ENCODE assay signal across 8 cellular contexts in the genomic region with DNA sequence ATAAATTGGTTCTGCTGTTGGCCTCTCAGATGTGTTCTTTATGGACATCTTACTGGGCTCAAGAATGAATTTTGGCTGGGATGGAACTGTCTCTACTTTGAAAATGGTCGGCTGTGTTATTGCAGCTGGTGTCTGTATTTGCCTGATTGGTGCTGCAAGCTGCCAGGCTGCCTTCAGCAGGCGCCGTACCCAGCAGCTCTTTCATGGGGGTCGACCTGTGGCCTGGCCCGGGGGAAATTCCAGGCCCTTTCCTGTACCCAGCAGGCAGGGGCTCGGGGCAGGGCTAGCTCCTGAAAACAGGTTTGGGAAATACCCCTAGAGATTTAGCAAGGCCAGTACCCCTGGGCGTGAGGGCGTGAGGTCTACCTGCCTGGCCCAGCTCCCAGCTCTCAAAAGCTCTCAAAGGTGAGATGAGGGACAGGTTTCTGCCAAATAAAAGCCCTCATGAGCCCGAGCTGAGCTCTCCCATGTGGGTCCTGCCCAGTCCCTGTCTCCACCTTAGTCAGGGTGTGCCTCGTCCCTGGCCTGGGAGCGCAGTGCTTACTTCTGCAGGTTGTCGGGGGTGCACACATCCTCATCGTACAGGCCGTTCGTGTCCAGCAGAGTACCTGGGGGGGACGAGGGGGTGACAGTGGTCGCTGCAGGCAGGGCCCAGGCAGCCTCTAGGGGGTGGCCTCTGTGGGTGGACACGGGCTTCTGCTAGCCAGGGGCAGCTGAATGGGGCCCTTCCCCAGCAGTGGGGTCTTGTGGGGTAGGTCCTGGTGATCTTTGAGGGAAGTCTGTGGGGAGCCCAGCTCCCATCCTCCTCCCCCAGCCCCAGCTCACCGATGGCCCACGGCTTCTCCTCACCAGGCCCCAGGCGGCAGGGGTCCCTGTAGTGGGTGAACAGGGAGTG.
"Had no signal": no experiment of that assay in that cellular context is flagged by ENCODE, and none has a peak within 500 bp of the region (broad histone marks: within the 10 kb centered on the region; RNA-seq: fewer than 3 reads in every experiment).

No MANE protein-coding gene starts in this region.

- H3K27me3 ChIP-seq: body of pancreas had no signal

- H3K4me3 ChIP-seq: body of pancreas, lower lobe of right lung, tibial nerve, uterus had no signal

- H3K4me1 ChIP-seq: body of pancreas, uterus had no signal

- H3K9me3 ChIP-seq: body of pancreas, lower lobe of right lung, tibial nerve, uterus had no signal

- DNase-seq: activated CD4-positive, alpha-beta T cell treated with anti-CD3 and anti-CD28 coated beads, Interleukin-2, amount 50 U/mL, for 4 hours; body of pancreas; left cardiac atrium; lower lobe of right lung; natural killer cell; stimulated activated naive B cell treated with anti-CD40 and anti-IgM and Interleukin-4, amounts not matched to agents 10 μg/mL and 1 μg/mL and 100 μg/mL, for 72 hours; uterus had no signal

- ATAC-seq: body of pancreas; left cardiac atrium; natural killer cell; stimulated activated naive B cell treated with anti-CD40 and anti-IgM and Interleukin-4, amounts not matched to agents 10 μg/mL and 1 μg/mL and 100 μg/mL, for 72 hours had no signal

- H3K36me3 ChIP-seq: uterus had no signal

- H3K27ac ChIP-seq: body of pancreas, lower lobe of right lung, tibial nerve, uterus had no signal
